Comparison of ENCODE assay signal across 1 cellular context in the genomic region with DNA sequence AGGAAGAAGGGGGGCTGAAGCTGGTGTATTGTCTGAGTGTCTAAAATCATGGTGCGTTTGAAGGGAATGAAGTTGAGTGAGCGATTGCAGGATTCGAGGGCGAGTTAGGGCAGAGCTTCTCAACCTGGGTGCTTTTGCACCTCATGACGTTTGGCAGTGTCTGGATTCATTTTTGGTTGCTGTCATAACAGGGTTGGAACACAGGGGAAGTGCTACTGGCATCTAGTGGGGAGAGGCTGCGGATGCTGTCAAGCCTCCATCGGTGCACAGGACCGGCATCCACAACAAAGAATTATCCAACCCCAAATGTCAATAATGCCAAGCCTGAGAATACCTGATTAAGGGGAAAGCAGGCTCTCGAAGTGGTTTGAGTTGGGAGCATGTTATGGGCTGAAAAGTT.
TF ChIP-seq lines count a peak whose summit lies in the region.

No MANE protein-coding gene starts in this region.

TF ChIP-seq in IMR-90, 13 proteins besides CTCF, POLR2A, EP300 and RAD21:
- TF ChIP-seq, protein P1, sequence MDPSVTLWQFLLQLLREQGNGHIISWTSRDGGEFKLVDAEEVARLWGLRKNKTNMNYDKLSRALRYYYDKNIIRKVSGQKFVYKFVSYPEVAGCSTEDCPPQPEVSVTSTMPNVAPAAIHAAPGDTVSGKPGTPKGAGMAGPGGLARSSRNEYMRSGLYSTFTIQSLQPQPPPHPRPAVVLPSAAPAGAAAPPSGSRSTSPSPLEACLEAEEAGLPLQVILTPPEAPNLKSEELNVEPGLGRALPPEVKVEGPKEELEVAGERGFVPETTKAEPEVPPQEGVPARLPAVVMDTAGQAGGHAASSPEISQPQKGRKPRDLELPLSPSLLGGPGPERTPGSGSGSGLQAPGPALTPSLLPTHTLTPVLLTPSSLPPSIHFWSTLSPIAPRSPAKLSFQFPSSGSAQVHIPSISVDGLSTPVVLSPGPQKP (IDR thresholded peaks at IDR 0.05; ENCODE audit: borderline replicate concordance, low read depth, low read length), result no peak
- TF ChIP-seq, protein P2, sequence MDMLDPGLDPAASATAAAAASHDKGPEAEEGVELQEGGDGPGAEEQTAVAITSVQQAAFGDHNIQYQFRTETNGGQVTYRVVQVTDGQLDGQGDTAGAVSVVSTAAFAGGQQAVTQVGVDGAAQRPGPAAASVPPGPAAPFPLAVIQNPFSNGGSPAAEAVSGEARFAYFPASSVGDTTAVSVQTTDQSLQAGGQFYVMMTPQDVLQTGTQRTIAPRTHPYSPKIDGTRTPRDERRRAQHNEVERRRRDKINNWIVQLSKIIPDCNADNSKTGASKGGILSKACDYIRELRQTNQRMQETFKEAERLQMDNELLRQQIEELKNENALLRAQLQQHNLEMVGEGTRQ (IDR thresholded peaks at IDR 0.05; ENCODE audit: low read depth, low read length), result no peak
- no peak for TF ChIP-seq RCOR1 (IDR thresholded peaks at IDR 0.05; ENCODE audit: insufficient replicate concordance, low read length)
